11 cellular contexts compared by ENCODE assay signal in genomic region chr6:136525586-136526195, GRCh38. TPM values are rescaled to one million over a fixed set of nuclear protein-coding genes. Genes with fewer than 3 reads are reported as not detected.
A peak's percentile ranks its signal among the peaks of the same experiment; 100 is the strongest.
DNase-seq lines count a peak whose midpoint lies in the region; ATAC-seq, FAIRE-seq and TF ChIP-seq lines count a peak whose summit lies in the region.
"Had no signal": no experiment of that assay in that cellular context is flagged by ENCODE, and none has a peak within 500 bp of the region (broad histone marks: within the 10 kb centered on the region; RNA-seq: fewer than 3 reads in every experiment).

No MANE protein-coding gene starts in this region.

- peak overlapping the region; percentile 75 for H3K4me2 ChIP-seq in keratinocyte (ENCODE audit: control insufficient read depth, extremely low read depth, insufficient read depth, low read depth, low read length)

- TF ChIP-seq CTCF in AG10803 (conservative IDR thresholded peaks at IDR 0.05; ENCODE audit: low read length) (no peak), keratinocyte (optimal IDR thresholded peaks at IDR 0.05 in 1 of 3, IDR thresholded peaks at IDR 0.05 in 1 of 3, conservative IDR thresholded peaks at IDR 0.05 in 1 of 3; ENCODE audit: extremely low read depth in 1 of 3, insufficient read depth in 2 of 3, low read length in 3 of 3) (peak in 1 of 3 experiments; percentile 55), transverse colon (IDR thresholded peaks at IDR 0.05) (no peak)

- H3K4me3 ChIP-seq in AG10803 (ENCODE audit: low read length): peak overlapping the region; percentile 7; the same call in 1 of the 2 replicates
- peak overlapping the region; percentile 1 to 16 (median 2) for H3K4me3 ChIP-seq in keratinocyte (ENCODE audit: control insufficient read depth in 2 of 3, extremely low read depth in 1 of 3, insufficient read depth in 2 of 3, low read depth in 1 of 3, low read length in 3 of 3)
- no peak overlapping the region for H3K4me3 ChIP-seq in transverse colon
- H3K4me3 ChIP-seq: suprapubic skin had no signal

- WGBS in transverse colon (ENCODE audit: low coverage in 1 of 2), 2 donors: 59 to 66% methylated on average over 4 to 8 of the region's 8 CpGs

- H4K20me1 ChIP-seq in keratinocyte (ENCODE audit: control insufficient read depth, extremely low read depth, insufficient read depth, low read length): no peaks in the 10 kb centered on the region

- no peaks in the 10 kb centered on the region for H3K36me3 ChIP-seq in keratinocyte (ENCODE audit: control insufficient read depth in 2 of 2, extremely low read depth in 1 of 2, insufficient read depth in 2 of 2, low read length in 2 of 2)
- no peaks in the 10 kb centered on the region for H3K36me3 ChIP-seq in transverse colon
- H3K36me3 ChIP-seq: suprapubic skin had no signal

- in situ Hi-C loops in transverse colon (cut with MboI; ENCODE audit: low pct_ligation_motif_present in 1 of 4, low pct_unique_long_range_greater_than_20kb in 1 of 4, low sequenced_read_pairs in 3 of 4): loop anchor here in 1 of 4 donors (25.0 kb wide), 1 partner anchor 138 kb away; no protein-coding TSS in a partner anchor

- TF ChIP-seq POLR2A in transverse colon (IDR thresholded peaks at IDR 0.05): no peak

- DNase-seq in AG10803 (ENCODE audit: low read depth) (peak; percentile 12), HEK293T (ENCODE audit: extremely low spot score) (peak; percentile 34), UCSD-AML1 (lab: John Stamatoyannopoulos, UW; ENCODE audit: unreplicated experiment) (peak; percentile 18), keratinocyte (ENCODE audit: low read depth, low spot score) (no peak), COLO829 (ENCODE audit: low spot score) (no peak), transverse colon (no peak)
- DNase-seq: Calu3; NK-92 treated with Interleukin-12 subunit alpha and Interleukin-12 subunit beta, amount 100 ng/mL, for 24 hours had no signal

- peak; percentile 87 for FAIRE-seq in keratinocyte (lab: Jason Lieb, UNC)

- no peak for ATAC-seq in GM21528 (IDR thresholded peaks at IDR 0.05; ENCODE audit: low FRiP score, unreplicated experiment)
- no peak for ATAC-seq in GM21737 (IDR thresholded peaks at IDR 0.05; ENCODE audit: unreplicated experiment)

- H3K79me2 ChIP-seq in keratinocyte (ENCODE audit: control insufficient read depth, insufficient read depth, low read length): peaks cover 26% of the 10 kb centered on the region

- dilution Hi-C loops in keratinocyte (cut with MboI; ENCODE audit: extremely low pct_ligation_motif_present, low sequenced_read_pairs): no loop called here

- H3K27me3 ChIP-seq in keratinocyte (ENCODE audit: control insufficient read depth, extremely low read depth, insufficient read depth, low read length) (no peaks in the 10 kb centered on the region), transverse colon (no peaks in the 10 kb centered on the region)
- H3K27me3 ChIP-seq: suprapubic skin had no signal

- no peak for TF ChIP-seq EP300 in transverse colon (IDR thresholded peaks at IDR 0.05; ENCODE audit: low read depth)

- H3K4me1 ChIP-seq in keratinocyte (ENCODE audit: control insufficient read depth, extremely low read depth, insufficient read depth, low read length): peaks cover 30% of the 10 kb centered on the region
- H3K4me1 ChIP-seq in transverse colon: peaks cover 0 to 16% (median 4%) of the 10 kb centered on the region in 4 donors

- peak overlapping the region; percentile 29 for H2AFZ ChIP-seq in keratinocyte (ENCODE audit: control insufficient read depth, low read length)

- H3K9ac ChIP-seq in keratinocyte (ENCODE audit: control insufficient read depth, extremely low read depth, insufficient read depth, low read length): peak overlapping the region; percentile 20

- intact Hi-C loops in transverse colon (cut with DNase I; ENCODE audit: low total_unique reads): no loop called here

- CTCF ChIA-PET in HEK293T (lab: Yijun Ruan, JAX): interaction anchor here (0.8 to 2.8 kb wide), 8 partner anchors 9 to 118 kb away, joined by 3 to 13 read pairs (median 4); no protein-coding TSS in a partner anchor

- POLR2A ChIA-PET in HEK293T (lab: Yijun Ruan, JAX): interaction anchor here (1.7 to 2.7 kb wide), 2 partner anchors 25 to 236 kb away, joined by 5 to 11 read pairs; partner anchors contain the start of genes BCLAF1 and MAP7

- no peak overlapping the region for H3K27ac ChIP-seq in keratinocyte (ENCODE audit: control insufficient read depth, insufficient read depth, low read length)
- H3K27ac ChIP-seq in transverse colon: no peak overlapping the region
- H3K27ac ChIP-seq: suprapubic skin had no signal

- H3K9me1 ChIP-seq in keratinocyte (ENCODE audit: control insufficient read depth, extremely low read depth, insufficient read depth, low read length): no peaks in the 10 kb centered on the region

- H3K9me3 ChIP-seq in keratinocyte (ENCODE audit: control insufficient read depth, low read depth, low read length) (no peaks in the 10 kb centered on the region), transverse colon (no peaks in the 10 kb centered on the region)
- H3K9me3 ChIP-seq: suprapubic skin had no signal

TF ChIP-seq in HEK293T, 16 proteins besides CTCF, POLR2A, EP300 and RAD21:
- no peak for TF ChIP-seq SP1 (IDR thresholded peaks at IDR 0.05)
- TF ChIP-seq FOXM1 (IDR thresholded peaks at IDR 0.05; ENCODE audit: borderline replicate concordance): no peak

RNA-seq across cellular contexts. Expression of gene MAP7, which starts 24.5 kb away (rescaled TPM):
- polyA plus RNA-seq in keratinocyte: 8.5 to 14.9 TPM (median 11.8 TPM) in 3 replicates
- polyA plus RNA-seq in keratinocyte (2011; ENCODE audit: low read depth): 29.9 TPM
- 14.5 and 17.4 TPM in 2 replicates for polyA plus RNA-seq in keratinocyte (2011; cell fraction: cytosol; rRNA removed)
- polyA plus RNA-seq in keratinocyte (2011; cell fraction: nucleus; rRNA removed): 13.0 and 15.3 TPM in 2 replicates
- polyA plus RNA-seq in keratinocyte (2012; ENCODE audit: low replicate concordance): 24.6 and 26.8 TPM in 2 replicates
- 7.1 to 11.6 TPM (median 8.1 TPM) in 3 replicates for polyA minus RNA-seq in keratinocyte
- polyA minus RNA-seq in keratinocyte (2011; cell fraction: cytosol; rRNA and poly(A)+ RNA removed): 10.6 TPM
- 4.4 and 7.7 TPM in 2 replicates for polyA minus RNA-seq in keratinocyte (2011; cell fraction: nucleus; rRNA and poly(A)+ RNA removed)
- 10 to 100 TPM; 40.6 to 61.3 (median 46.6) TPM for total RNA-seq in transverse colon

Comparison
In these comparisons a context has a peak if more than half of its experiments do, and no peak if none do; other contexts are left out.
1. DNase-seq: peak in AG10803 (single experiment), HEK293T (single experiment) and UCSD-AML1 (single experiment); none in keratinocyte (single experiment), COLO829 (single experiment) and transverse colon (single experiment).
2. H3K4me3 ChIP-seq: peak in AG10803 (single experiment) and keratinocyte (3 of 3); none in transverse colon (0 of 4).